ENCODE assay signal across 2 cellular contexts in genomic region chr1:224157316-224157715, GRCh38.
A peak's percentile ranks its signal among the peaks of the same experiment; 100 is the strongest.
TF ChIP-seq lines count a peak whose summit lies in the region.

No MANE protein-coding gene starts in this region.

TF ChIP-seq in HepG2, 621 proteins besides CTCF, POLR2A, EP300 and RAD21:
- TF ChIP-seq NR1H2 (CRISPR knock-in tag; IDR thresholded peaks at IDR 0.05; ENCODE audit: borderline replicate concordance, low read depth) (no peak), HNRNPLL (IDR thresholded peaks at IDR 0.05; ENCODE audit: low read depth, low read length, poor library complexity, severe bottlenecking) (no peak), HNF4A (CRISPR knock-in tag; IDR thresholded peaks at IDR 0.05) (no peak), IRF9 (CRISPR knock-in tag; IDR thresholded peaks at IDR 0.05; ENCODE audit: borderline replicate concordance) (no peak), ZNF782 (CRISPR knock-in tag; IDR thresholded peaks at IDR 0.05; ENCODE audit: borderline replicate concordance) (no peak), RARA (CRISPR knock-in tag; IDR thresholded peaks at IDR 0.05) (no peak), ZNF563 (CRISPR knock-in tag; IDR thresholded peaks at IDR 0.05) (no peak), FOXA3 (CRISPR knock-in tag; IDR thresholded peaks at IDR 0.05) (no peak), MAFK (conservative IDR thresholded peaks at IDR 0.05 in 1 of 2, IDR thresholded peaks at IDR 0.05 in 1 of 2; ENCODE audit: low read length in 2 of 2) (peak; percentile 61 to 64), MAFF (IDR thresholded peaks at IDR 0.05; ENCODE audit: low read depth, low read length) (peak; percentile 48; the same call in 1 of the 2 replicates), ZNF260 (CRISPR knock-in tag; IDR thresholded peaks at IDR 0.05; ENCODE audit: borderline replicate concordance, low read depth) (no peak), HOXA9 (CRISPR knock-in tag; IDR thresholded peaks at IDR 0.05; ENCODE audit: borderline replicate concordance) (no peak), GTF2F1 (IDR thresholded peaks at IDR 0.05; ENCODE audit: low read length) (no peak), SP4 (CRISPR knock-in tag; IDR thresholded peaks at IDR 0.05) (no peak), ZBTB20 (CRISPR knock-in tag; IDR thresholded peaks at IDR 0.05; ENCODE audit: borderline replicate concordance, low read depth) (no peak), ZNF496 (CRISPR knock-in tag; IDR thresholded peaks at IDR 0.05; ENCODE audit: insufficient replicate concordance) (no peak), BORCS8-MEF2B (CRISPR knock-in tag; IDR thresholded peaks at IDR 0.05) (no peak)

TF ChIP-seq in WTC11, 78 proteins besides CTCF, POLR2A, EP300 and RAD21:
- no peak for TF ChIP-seq NR2C2 (CRISPR knock-in tag; IDR thresholded peaks at IDR 0.05)
- TF ChIP-seq ZNF532 (CRISPR knock-in tag; IDR thresholded peaks at IDR 0.05; ENCODE audit: borderline replicate concordance) = no peak
- no peak for TF ChIP-seq FOXJ3 (CRISPR knock-in tag; IDR thresholded peaks at IDR 0.05; ENCODE audit: borderline replicate concordance)
- no peak for TF ChIP-seq RORB (CRISPR knock-in tag; IDR thresholded peaks at IDR 0.05)
- TF ChIP-seq ZMAT4 (CRISPR knock-in tag; IDR thresholded peaks at IDR 0.05) = no peak
- no peak for TF ChIP-seq HMGXB4 (CRISPR knock-in tag; IDR thresholded peaks at IDR 0.05)
- no peak for TF ChIP-seq E2F1 (CRISPR knock-in tag; IDR thresholded peaks at IDR 0.05)
- TF ChIP-seq NFE2L1 (CRISPR knock-in tag; IDR thresholded peaks at IDR 0.05) = no peak
- no peak for TF ChIP-seq TP53 (CRISPR knock-in tag; IDR thresholded peaks at IDR 0.05)
- no peak for TF ChIP-seq AFF4 (CRISPR knock-in tag; IDR thresholded peaks at IDR 0.05; ENCODE audit: borderline replicate concordance)
